ENCODE assay signal across 8 cellular contexts in the genomic region with DNA sequence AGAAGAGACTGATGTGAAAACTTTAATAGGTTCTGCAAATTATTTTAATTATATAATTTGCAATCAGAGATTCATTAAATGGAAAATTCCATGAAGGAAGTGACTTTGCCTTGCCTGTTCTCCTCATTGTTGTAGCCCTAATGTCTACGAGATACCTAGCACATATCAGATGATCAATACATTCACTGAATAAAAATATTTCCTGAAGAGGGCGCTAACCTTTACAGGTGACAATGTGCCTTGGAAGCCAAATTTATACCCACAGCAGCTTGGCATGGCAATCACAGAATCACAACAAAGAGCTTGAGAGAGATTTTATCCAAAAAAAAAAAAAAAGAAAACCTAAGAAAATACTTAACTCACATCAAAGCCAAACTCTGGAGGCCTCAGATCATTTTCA. TPM values are rescaled to one million over a fixed set of nuclear protein-coding genes. Genes with fewer than 3 reads are reported as not detected.
DNase-seq lines count a peak whose midpoint lies in the region; ATAC-seq and TF ChIP-seq lines count a peak whose summit lies in the region.

No MANE protein-coding gene starts in this region.

- peaks cover 32% of the 10 kb centered on the region for H3K36me3 Mint-ChIP-seq in activated CD8-positive, alpha-beta memory T cell treated with anti-CD3 and anti-CD28 coated beads, Interleukin-2, amount 10 ng/mL, durations not matched to agents 7 days and 5 days

- CTCF ChIA-PET in activated CD8-positive, alpha-beta memory T cell treated with anti-CD3 and anti-CD28 coated beads, Interleukin-2, amount 10 ng/mL, durations not matched to agents 7 days and 5 days (lab: Charles Lee): interaction anchor here (0.7 to 3.2 kb wide), 12 partner anchors 9 to 379 kb away, joined by 3 to 20 read pairs (median 5); a partner anchor contains a TSS

- peaks cover 7% of the 10 kb centered on the region for H3K36me3 ChIP-seq in breast epithelium

- H3K27me3 Mint-ChIP-seq in activated CD8-positive, alpha-beta memory T cell treated with anti-CD3 and anti-CD28 coated beads, Interleukin-2, amount 10 ng/mL, durations not matched to agents 7 days and 5 days: no peaks in the 10 kb centered on the region

- peak overlapping the region; percentile 2 for H3K27ac Mint-ChIP-seq in activated CD8-positive, alpha-beta memory T cell treated with anti-CD3 and anti-CD28 coated beads, Interleukin-2, amount 10 ng/mL, durations not matched to agents 7 days and 5 days

- no peak for DNase-seq in activated CD8-positive, alpha-beta memory T cell treated with anti-CD3 and anti-CD28 coated beads, Interleukin-2, amount 10 ng/mL, durations not matched to agents 7 days and 5 days
- DNase-seq in activated CD8-positive, alpha-beta memory T cell treated with anti-CD3 and anti-CD28 coated beads for 24 hours: no peak
- DNase-seq in MV-4-11 (lab: John Stamatoyannopoulos, UW) (peak; percentile 3), breast epithelium (ENCODE audit: low spot score in 2 of 2) (no peak), retina (peak; percentile 9)

- H3K4me3 Mint-ChIP-seq in activated CD8-positive, alpha-beta memory T cell treated with anti-CD3 and anti-CD28 coated beads, Interleukin-2, amount 10 ng/mL, durations not matched to agents 7 days and 5 days: no peak overlapping the region

- no peaks in the 10 kb centered on the region for H3K4me1 Mint-ChIP-seq in activated CD8-positive, alpha-beta memory T cell treated with anti-CD3 and anti-CD28 coated beads, Interleukin-2, amount 10 ng/mL, durations not matched to agents 7 days and 5 days

- no peaks in the 10 kb centered on the region for H3K27me3 ChIP-seq in breast epithelium

- H3K27ac ChIP-seq in breast epithelium: no peak overlapping the region

- intact Hi-C loops in breast epithelium (cut with DNase I; ENCODE audit: low total_unique reads): no loop called here

- TF ChIP-seq CTCF in breast epithelium (IDR thresholded peaks at IDR 0.05): peak in 2 of 3 donors; percentile 21 to 34

- no peak overlapping the region for H3K4me3 ChIP-seq in breast epithelium

- H3K9me3 ChIP-seq in breast epithelium: no peaks in the 10 kb centered on the region

- no peaks in the 10 kb centered on the region for H3K4me1 ChIP-seq in breast epithelium

- TF ChIP-seq POLR2A in breast epithelium (IDR thresholded peaks at IDR 0.05): no peak

- peak; percentile 47 for ATAC-seq in activated CD8-positive, alpha-beta memory T cell treated with anti-CD3 and anti-CD28 coated beads, Interleukin-2, amount 10 ng/mL, durations not matched to agents 7 days and 5 days
- ATAC-seq in HG03457 (IDR thresholded peaks at IDR 0.05; ENCODE audit: unreplicated experiment) (no peak), GM18873 (IDR thresholded peaks at IDR 0.05; ENCODE audit: low FRiP score, unreplicated experiment) (no peak), GM18907 (IDR thresholded peaks at IDR 0.05; ENCODE audit: unreplicated experiment) (no peak)

- H3K9me3 Mint-ChIP-seq in activated CD8-positive, alpha-beta memory T cell treated with anti-CD3 and anti-CD28 coated beads, Interleukin-2, amount 10 ng/mL, durations not matched to agents 7 days and 5 days (ENCODE audit: low read depth): no peaks in the 10 kb centered on the region

RNA-seq across cellular contexts. Expression of a gene that starts 17.4 kb away (rescaled TPM):
- 10 to 100 TPM; 30.7 to 32.7 TPM for total RNA-seq in activated CD8-positive, alpha-beta memory T cell treated with anti-CD3 and anti-CD28 coated beads, Interleukin-2, amount 10 ng/mL, durations not matched to agents 7 days and 5 days
- 10 to 100 TPM in 2 of 3 donors, 1 to 10 TPM in 1; 8.5 to 14.0 (median 10.5) TPM for total RNA-seq in breast epithelium

RNA-seq across cellular contexts. Expression of a gene that starts 36.1 kb away (rescaled TPM):
- 10 to 100 TPM; 43.5 to 49.7 TPM for total RNA-seq in activated CD8-positive, alpha-beta memory T cell treated with anti-CD3 and anti-CD28 coated beads, Interleukin-2, amount 10 ng/mL, durations not matched to agents 7 days and 5 days
- 10 to 100 TPM; 39.1 to 48.6 (median 43.6) TPM for total RNA-seq in breast epithelium

RNA-seq across cellular contexts. Expression of a gene that starts 42.0 kb away (rescaled TPM):
- 10 to 100 TPM; 48.3 to 53.2 TPM for total RNA-seq in activated CD8-positive, alpha-beta memory T cell treated with anti-CD3 and anti-CD28 coated beads, Interleukin-2, amount 10 ng/mL, durations not matched to agents 7 days and 5 days
- 1,000 to 10,000 TPM in 2 of 3 donors, 100 to 1,000 TPM in 1; 258 to 1,598 (median 1,157) TPM for total RNA-seq in breast epithelium

RNA-seq across cellular contexts. Expression of a gene that starts 52.3 kb away (rescaled TPM):
- under 1 TPM in 1 of 2 experiments, not detected in 1; 0.12 TPM for total RNA-seq in activated CD8-positive, alpha-beta memory T cell treated with anti-CD3 and anti-CD28 coated beads, Interleukin-2, amount 10 ng/mL, durations not matched to agents 7 days and 5 days
- under 1 TPM in 2 of 3 donors, not detected in 1; 0.16 to 0.29 TPM for total RNA-seq in breast epithelium

Comparison
In these comparisons a context has a peak if more than half of its experiments do, and no peak if none do; other contexts are left out.
1. DNase-seq: peak in MV-4-11 (single experiment) and retina (single experiment); none in activated CD8-positive, alpha-beta memory T cell treated with anti-CD3 and anti-CD28 coated beads, Interleukin-2, amount 10 ng/mL, durations not matched to agents 7 days and 5 days (single experiment), activated CD8-positive, alpha-beta memory T cell treated with anti-CD3 and anti-CD28 coated beads for 24 hours (single experiment) and breast epithelium (0 of 2).
2. RNA of a gene that starts 42.0 kb away (total RNA-seq): 258 to 1,598 TPM in breast epithelium; 48.3 to 53.2 TPM in activated CD8-positive, alpha-beta memory T cell treated with anti-CD3 and anti-CD28 coated beads, Interleukin-2, amount 10 ng/mL, durations not matched to agents 7 days and 5 days; every median in the first group is over 4 times any median in the second.